ENCODE assay signal across 1 cellular context in the genomic region with DNA sequence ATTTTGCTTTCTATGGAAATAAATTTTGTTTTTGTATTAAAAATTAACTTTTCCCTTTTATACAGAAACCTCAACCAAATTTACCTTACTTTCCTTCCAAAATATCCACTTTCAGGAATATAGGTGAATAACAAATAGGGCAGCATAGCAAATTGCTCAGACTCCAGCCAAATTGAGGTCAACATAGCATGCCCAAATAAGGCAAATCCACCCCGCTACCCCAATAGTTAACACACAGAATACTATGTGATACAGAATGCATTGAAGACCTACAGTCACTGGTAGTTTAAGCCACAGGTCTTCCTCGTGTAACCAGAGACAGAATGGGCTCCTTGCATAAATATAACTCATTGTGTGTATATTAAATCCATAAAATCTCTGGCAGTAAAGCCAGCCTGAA.
TF ChIP-seq lines count a peak whose summit lies in the region.

No MANE protein-coding gene starts in this region.

TF ChIP-seq in H1, 55 proteins besides CTCF, POLR2A, EP300 and RAD21:
- TF ChIP-seq BACH1 (IDR thresholded peaks at IDR 0.05; ENCODE audit: low read length) (no peak), SRF (IDR thresholded peaks at IDR 0.05; ENCODE audit: low read depth, low read length) (peak; percentile 96), GTF2F1 (IDR thresholded peaks at IDR 0.05; ENCODE audit: borderline replicate concordance, low read depth, low read length) (no peak)
TF ChIP-seq in H1: peak in this region for 1.
